12 cellular contexts compared by ENCODE assay signal in the genomic region with DNA sequence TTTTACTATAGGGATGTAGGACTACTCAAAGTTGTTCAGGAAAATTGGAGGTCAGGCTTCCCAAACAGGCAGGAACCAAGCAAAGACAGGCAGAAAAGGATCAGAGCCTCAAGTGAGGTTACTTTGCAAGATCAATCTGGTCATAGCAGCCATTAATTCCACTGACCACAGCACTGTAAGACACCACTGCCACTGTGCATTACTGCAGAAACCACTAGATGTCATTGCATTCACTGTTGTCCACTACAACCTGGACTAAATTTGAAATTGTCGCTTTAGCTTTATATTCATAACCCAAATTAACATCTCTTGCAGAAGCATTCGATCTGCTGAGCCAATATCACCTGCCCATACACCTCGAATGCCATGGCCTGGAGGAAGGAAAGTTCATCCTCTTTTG.
A peak's percentile ranks its signal among the peaks of the same experiment; 100 is the strongest.
DNase-seq lines count a peak whose midpoint lies in the region; ATAC-seq and TF ChIP-seq lines count a peak whose summit lies in the region.
"Had no signal": no experiment of that assay in that cellular context is flagged by ENCODE, and none has a peak within 500 bp of the region (broad histone marks: within the 10 kb centered on the region; RNA-seq: fewer than 3 reads in every experiment).

No MANE protein-coding gene starts in this region.

- H3K36me3 ChIP-seq in neural cell (ENCODE audit: insufficient read depth, low read length) (no peaks in the 10 kb centered on the region), colonic mucosa (no peaks in the 10 kb centered on the region)
- no peaks in the 10 kb centered on the region for H3K36me3 ChIP-seq in effector memory CD4-positive, alpha-beta T cell (ENCODE audit: control insufficient read depth, insufficient read depth, low read length)
- H3K36me3 ChIP-seq: SJCRH30 had no signal

- DNase-seq in HK-2 (ENCODE audit: unreplicated experiment) (peak; percentile 6), astrocyte of the hippocampus (ENCODE audit: low read depth, low spot score) (peak; percentile 24), SIG-M5 treated with dmso at 0.1 percent for 504 hours (lab: John Stamatoyannopoulos, UW; ENCODE audit: unreplicated experiment) (no peak), colonic mucosa (no peak)
- DNase-seq in effector memory CD4-positive, alpha-beta T cell, result no peak
- DNase-seq: right cardiac atrium had no signal

- H4K20me1 ChIP-seq in neural cell (ENCODE audit: insufficient read depth), result no peaks in the 10 kb centered on the region

- no peak overlapping the region for H3K4me2 ChIP-seq in neural cell (ENCODE audit: low read length)

- no peaks in the 10 kb centered on the region for H3K9me2 ChIP-seq in neural cell (ENCODE audit: insufficient read depth, low read length)

- TF ChIP-seq CTCF in GM12873 (IDR thresholded peaks at IDR 0.05; ENCODE audit: insufficient read depth, low read depth, low read length, missing control alignments) (peak; percentile 29), neural cell (IDR thresholded peaks at IDR 0.05; ENCODE audit: poor library complexity, severe bottlenecking) (peak; percentile 45), colonic mucosa (IDR thresholded peaks at IDR 0.05) (no peak)

- H3K9ac ChIP-seq in neural cell (ENCODE audit: low read length) (no peak overlapping the region), colonic mucosa (ENCODE audit: low read depth in 2 of 2, low read length in 2 of 2) (no peak overlapping the region)

- H2AFZ ChIP-seq in neural cell (ENCODE audit: low read depth, low read length), result no peak overlapping the region

- H3F3A ChIP-seq in neural cell (ENCODE audit: insufficient read depth, low read length, poor library complexity, severe bottlenecking), result no peaks in the 10 kb centered on the region

- H3K27me3 ChIP-seq in neural cell (ENCODE audit: insufficient read depth, low read depth, low read length) (no peaks in the 10 kb centered on the region), colonic mucosa (no peaks in the 10 kb centered on the region)
- no peaks in the 10 kb centered on the region for H3K27me3 ChIP-seq in effector memory CD4-positive, alpha-beta T cell (replicated peaks; ENCODE audit: control insufficient read depth, insufficient read depth, low read length, poor library complexity, severe bottlenecking)
- H3K27me3 ChIP-seq: SJCRH30 had no signal

- ATAC-seq in HG03565 (IDR thresholded peaks at IDR 0.05; ENCODE audit: unreplicated experiment), result no peak
- ATAC-seq: K562; right cardiac atrium; stimulated activated memory B cell treated with anti-CD40 and anti-IgM and Interleukin-4, amounts not matched to agents 10 μg/mL and 1 μg/mL and 100 μg/mL, for 72 hours had no signal

- H3K79me2 ChIP-seq in neural cell (replicated peaks; ENCODE audit: insufficient read depth, low read length), result no peaks in the 10 kb centered on the region

- TF ChIP-seq EP300 in neural cell (conservative IDR thresholded peaks at IDR 0.05; ENCODE audit: poor library complexity, severe bottlenecking), result no peak

- peak; percentile 40 for TF ChIP-seq RAD21 in neural cell (conservative IDR thresholded peaks at IDR 0.05)

- no peaks in the 10 kb centered on the region for H3K4me1 ChIP-seq in effector memory CD4-positive, alpha-beta T cell (ENCODE audit: control insufficient read depth, insufficient read depth, low read length, poor library complexity, severe bottlenecking)
- no peaks in the 10 kb centered on the region for H3K4me1 ChIP-seq in colonic mucosa
- H3K4me1 ChIP-seq: SJCRH30 had no signal

- no peak overlapping the region for H3K4me3 ChIP-seq in neural cell (ENCODE audit: low read length)
- H3K4me3 ChIP-seq in effector memory CD4-positive, alpha-beta T cell (ENCODE audit: insufficient read depth, low read depth, low read length, poor library complexity, severe bottlenecking), result no peak overlapping the region
- H3K4me3 ChIP-seq in colonic mucosa, result no peak overlapping the region
- H3K4me3 ChIP-seq: K562, SJCRH30 had no signal

- intact Hi-C loops in colonic mucosa (cut with DNase I), result no loop called here

- H3K9me3 ChIP-seq in neural cell (ENCODE audit: low read length), result no peaks in the 10 kb centered on the region
- H3K9me3 ChIP-seq in effector memory CD4-positive, alpha-beta T cell (ENCODE audit: control insufficient read depth, low read length), result no peaks in the 10 kb centered on the region
- no peaks in the 10 kb centered on the region for H3K9me3 ChIP-seq in colonic mucosa
- H3K9me3 ChIP-seq: SJCRH30 had no signal

- H3K27ac ChIP-seq in neural cell (ENCODE audit: low read length) (no peak overlapping the region), colonic mucosa (no peak overlapping the region)
- H3K27ac ChIP-seq in effector memory CD4-positive, alpha-beta T cell (ENCODE audit: insufficient read depth, low read length, poor library complexity, severe bottlenecking), result no peak overlapping the region
- H3K27ac ChIP-seq: SJCRH30 had no signal

TF ChIP-seq in neural cell, 6 proteins besides CTCF, POLR2A, EP300 and RAD21:
- TF ChIP-seq POLR2AphosphoS5 (IDR thresholded peaks at IDR 0.05), result no peak
- TF ChIP-seq SMC3 (conservative IDR thresholded peaks at IDR 0.05; ENCODE audit: poor library complexity), result peak; percentile 38
TF ChIP-seq in neural cell: peak in this region for 1.

Comparison
In these comparisons a context has a peak if more than half of its experiments do, and no peak if none do; other contexts are left out.
1. DNase-seq: peak in HK-2 (single experiment) and astrocyte of the hippocampus (single experiment); none in SIG-M5 treated with dmso at 0.1 percent for 504 hours (single experiment), effector memory CD4-positive, alpha-beta T cell (0 of 3) and colonic mucosa (single experiment).